In the genomic region with DNA sequence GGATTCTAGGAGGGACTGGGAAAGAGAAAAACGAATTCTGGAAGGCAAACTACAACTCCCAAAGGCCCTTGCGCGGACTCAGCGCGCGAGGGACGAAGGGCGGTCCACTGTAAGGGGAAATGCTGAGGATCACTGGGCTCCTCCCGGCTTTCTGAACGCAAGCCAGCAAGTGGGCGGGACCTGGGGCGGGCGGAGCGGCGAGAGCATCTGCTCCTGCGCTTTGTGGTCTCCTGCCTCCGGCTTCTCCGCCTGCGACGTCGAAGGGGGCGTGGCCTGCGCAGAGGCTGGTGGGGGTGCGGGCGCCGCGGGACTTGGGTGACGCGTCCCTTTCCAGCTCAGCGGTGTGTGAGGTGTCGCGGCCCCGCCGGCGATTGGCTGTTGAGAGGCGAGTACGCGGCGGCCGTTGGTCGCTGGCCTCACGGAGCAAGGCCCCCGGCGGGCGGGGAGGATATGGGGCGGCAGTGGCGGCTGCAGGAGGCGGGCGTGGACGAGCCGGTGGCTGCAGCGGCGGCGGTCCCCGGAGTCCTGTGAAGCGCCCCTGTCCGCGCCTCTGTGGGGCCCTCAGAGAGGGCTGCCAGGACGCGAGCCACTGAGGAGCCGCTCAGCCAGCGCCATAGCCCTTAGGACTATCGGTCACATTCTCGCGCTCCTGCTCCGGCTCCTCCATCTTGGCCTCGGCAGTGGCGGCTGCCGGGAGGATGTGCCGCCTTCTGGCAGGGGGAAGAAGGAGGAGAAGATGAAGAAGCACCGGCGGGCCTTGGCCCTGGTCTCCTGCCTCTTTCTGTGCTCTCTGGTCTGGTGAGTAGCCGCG, we compare ENCODE assay signal across 7 cellular contexts. TPM values are rescaled to one million over a fixed set of nuclear protein-coding genes. Genes with fewer than 3 reads are reported as not detected.
DNase-seq lines count a peak whose midpoint lies in the region; ATAC-seq and TF ChIP-seq lines count a peak whose summit lies in the region.

A gene with protein sequence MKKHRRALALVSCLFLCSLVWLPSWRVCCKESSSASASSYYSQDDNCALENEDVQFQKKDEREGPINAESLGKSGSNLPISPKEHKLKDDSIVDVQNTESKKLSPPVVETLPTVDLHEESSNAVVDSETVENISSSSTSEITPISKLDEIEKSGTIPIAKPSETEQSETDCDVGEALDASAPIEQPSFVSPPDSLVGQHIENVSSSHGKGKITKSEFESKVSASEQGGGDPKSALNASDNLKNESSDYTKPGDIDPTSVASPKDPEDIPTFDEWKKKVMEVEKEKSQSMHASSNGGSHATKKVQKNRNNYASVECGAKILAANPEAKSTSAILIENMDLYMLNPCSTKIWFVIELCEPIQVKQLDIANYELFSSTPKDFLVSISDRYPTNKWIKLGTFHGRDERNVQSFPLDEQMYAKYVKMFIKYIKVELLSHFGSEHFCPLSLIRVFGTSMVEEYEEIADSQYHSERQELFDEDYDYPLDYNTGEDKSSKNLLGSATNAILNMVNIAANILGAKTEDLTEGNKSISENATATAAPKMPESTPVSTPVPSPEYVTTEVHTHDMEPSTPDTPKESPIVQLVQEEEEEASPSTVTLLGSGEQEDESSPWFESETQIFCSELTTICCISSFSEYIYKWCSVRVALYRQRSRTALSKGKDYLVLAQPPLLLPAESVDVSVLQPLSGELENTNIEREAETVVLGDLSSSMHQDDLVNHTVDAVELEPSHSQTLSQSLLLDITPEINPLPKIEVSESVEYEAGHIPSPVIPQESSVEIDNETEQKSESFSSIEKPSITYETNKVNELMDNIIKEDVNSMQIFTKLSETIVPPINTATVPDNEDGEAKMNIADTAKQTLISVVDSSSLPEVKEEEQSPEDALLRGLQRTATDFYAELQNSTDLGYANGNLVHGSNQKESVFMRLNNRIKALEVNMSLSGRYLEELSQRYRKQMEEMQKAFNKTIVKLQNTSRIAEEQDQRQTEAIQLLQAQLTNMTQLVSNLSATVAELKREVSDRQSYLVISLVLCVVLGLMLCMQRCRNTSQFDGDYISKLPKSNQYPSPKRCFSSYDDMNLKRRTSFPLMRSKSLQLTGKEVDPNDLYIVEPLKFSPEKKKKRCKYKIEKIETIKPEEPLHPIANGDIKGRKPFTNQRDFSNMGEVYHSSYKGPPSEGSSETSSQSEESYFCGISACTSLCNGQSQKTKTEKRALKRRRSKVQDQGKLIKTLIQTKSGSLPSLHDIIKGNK (N-terminal part only) (plus strand): TSS at position 451 of the 811 bp plus-strand sequence. CDS start 286 bp downstream, at position 737.

- peak within 1 kb of the TSS; percentile 54 for H2AFZ ChIP-seq in hepatocyte

- TF ChIP-seq CTCF in hepatocyte (IDR thresholded peaks at IDR 0.05; ENCODE audit: poor library complexity) = peak; percentile 9

- H3K36me3 ChIP-seq in hepatocyte (replicated peaks; ENCODE audit: insufficient read depth, low read depth) = no peaks in the 10 kb centered on the region

- peak within 1 kb of the TSS; percentile 81 for H3K4me2 ChIP-seq in hepatocyte

- H3K4me3 ChIP-seq in hepatocyte = peak within 1 kb of the TSS; percentile 80

- peaks cover 39% of the 10 kb centered on the region for H4K20me1 ChIP-seq in hepatocyte (ENCODE audit: insufficient read depth, poor library complexity, severe bottlenecking)

- H3K9me3 ChIP-seq in hepatocyte (ENCODE audit: low read depth) = no peaks in the 10 kb centered on the region

- no peaks in the 10 kb centered on the region for H3K27me3 ChIP-seq in hepatocyte

- peaks cover 45% of the 10 kb centered on the region for H3K79me2 ChIP-seq in hepatocyte

- DNase-seq in NCI-H2081 (lab: John Stamatoyannopoulos, UW) (peak; percentile 99 to 100), T1000 (lab: John Stamatoyannopoulos, UW) (peak; percentile 98), astrocyte of the hippocampus (ENCODE audit: low read depth, low spot score) (peak; percentile 100), hepatocyte (ENCODE audit: low spot score) (peak; percentile 100), retina (peak; percentile 99)

- H3K9me2 ChIP-seq in hepatocyte (replicated peaks; ENCODE audit: insufficient read depth) = no peaks in the 10 kb centered on the region

- H3K4me1 ChIP-seq in hepatocyte (ENCODE audit: insufficient read depth) = peaks cover 20% of the 10 kb centered on the region

- ATAC-seq in GM18508 (IDR thresholded peaks at IDR 0.05; ENCODE audit: insufficient read depth, unreplicated experiment) = peak; percentile 67
- ATAC-seq in HG03025 (IDR thresholded peaks at IDR 0.05; ENCODE audit: low FRiP score, unreplicated experiment) = peak; percentile 85

- peak within 1 kb of the TSS; percentile 98 for H3K27ac ChIP-seq in hepatocyte

- WGBS in hepatocyte (ENCODE audit: low lambda C conversion rate, missing lambda C conversion rate) = under 1% methylated on average over 66 of the region's 74 CpGs

RNA-seq across cellular contexts. Expression of the gene that starts here (rescaled TPM):
- total RNA-seq in hepatocyte = 97.0 and 113 TPM in 2 replicates
- polyA plus RNA-seq in hepatocyte = 39.1 and 43.3 TPM in 2 replicates

Comparison
In these comparisons a context has a peak if more than half of its experiments do, and no peak if none do; other contexts are left out.
1. Peak in every context shown above with its lines: DNase-seq, ATAC-seq, H3K4me3 ChIP-seq and H3K27ac ChIP-seq.